ENCODE assay signal across 19 cellular contexts in genomic region chr5:39730011-39730410, GRCh38.
"Had no signal": no experiment of that assay in that cellular context is flagged by ENCODE, and none has a peak within 500 bp of the region (broad histone marks: within the 10 kb centered on the region; RNA-seq: fewer than 3 reads in every experiment).

No MANE protein-coding gene starts in this region.

- H3K36me3 ChIP-seq: left lung, spleen, thyroid gland had no signal

- H3K27me3 ChIP-seq: body of pancreas, foreskin keratinocyte, left lung, spleen, thyroid gland had no signal

- DNase-seq: activated CD4-positive, alpha-beta T cell treated with anti-CD3 and anti-CD28 coated beads, Interleukin-2, amount 10 ng/mL, durations not matched to agents 24 days and 14 days; activated CD8-positive, alpha-beta T cell treated with anti-CD3 and anti-CD28 coated beads for 36 hours; activated naive CD4-positive, alpha-beta T cell treated with Interleukin-2 at 50 U/mL for 16 hours; activated naive CD8-positive, alpha-beta T cell treated with anti-CD3 and anti-CD28 coated beads, Interleukin-2, amount 10 ng/mL, durations not matched to agents 7 days and 5 days; activated T-cell treated with anti-CD3 and anti-CD28 coated beads, Interleukin-2, amount 50 U/mL, for 1 hour; body of pancreas; caudate nucleus; foreskin keratinocyte; head of caudate nucleus; left lung; nucleus accumbens; spleen; stimulated activated CD8-positive, alpha-beta memory T cell treated with anti-CD3 and anti-CD28 coated beads, Interleukin-4, amount 100 ng/mL, for 48 hours; stimulated activated naive CD4-positive, alpha-beta T cell treated with Interleukin-2 at 50 U/mL for 16 hours; T-helper 9 cell; thyroid gland had no signal

- FAIRE-seq: keratinocyte, urothelium cell line had no signal

- H3K27ac ChIP-seq: body of pancreas, epithelial cell of prostate, foreskin keratinocyte, left lung, spleen, thyroid gland had no signal

- H3K9me3 ChIP-seq: body of pancreas, left lung, spleen, thyroid gland had no signal

- H3K4me1 ChIP-seq: body of pancreas, foreskin keratinocyte, left lung, spleen, thyroid gland had no signal

- H3K4me3 ChIP-seq: body of pancreas, left lung, spleen, thyroid gland had no signal
